ENCODE assay signal across 9 cellular contexts in genomic region chr7:151057737-151057988, GRCh38. TPM values are rescaled to one million over a fixed set of nuclear protein-coding genes. Genes with fewer than 3 reads are reported as not detected.
A peak's percentile ranks its signal among the peaks of the same experiment; 100 is the strongest.
DNase-seq lines count a peak whose midpoint lies in the region; ATAC-seq, FAIRE-seq and TF ChIP-seq lines count a peak whose summit lies in the region.
"Had no signal": no experiment of that assay in that cellular context is flagged by ENCODE, and none has a peak within 500 bp of the region (broad histone marks: within the 10 kb centered on the region; RNA-seq: fewer than 3 reads in every experiment).

CDK5 (minus strand) TSS chr7:151057897; CDS start chr7:151057848, 49 bp downstream.

- H3K4me1 ChIP-seq in right atrium auricular region (peaks cover 0 to 50% of the 10 kb centered on the region in 2 donors), mesodermal cell (ENCODE audit: control insufficient read depth, insufficient read depth, low read length, poor library complexity, severe bottlenecking) (peaks cover 32% of the 10 kb centered on the region), vagina (peaks cover 51% of the 10 kb centered on the region)

- H3K36me3 ChIP-seq in right atrium auricular region (no peaks in the 10 kb centered on the region), bronchial epithelial cell (ENCODE audit: control insufficient read depth, insufficient read depth, low read length) (peaks cover 2% of the 10 kb centered on the region), mesodermal cell (ENCODE audit: control insufficient read depth, insufficient read depth, low read length) (peaks cover 13% of the 10 kb centered on the region), vagina (no peaks in the 10 kb centered on the region)

- H3K9me3 ChIP-seq in right atrium auricular region, result no peaks in the 10 kb centered on the region
- no peaks in the 10 kb centered on the region for H3K9me3 ChIP-seq in mesodermal cell (ENCODE audit: control insufficient read depth, low read length)
- no peaks in the 10 kb centered on the region for H3K9me3 ChIP-seq in vagina

- H3K27ac ChIP-seq in right atrium auricular region (peak within 1 kb of the TSS; percentile 94 to 97), mesodermal cell (ENCODE audit: low read depth, low read length, severe bottlenecking) (peak within 1 kb of the TSS; percentile 96), vagina (peak within 1 kb of the TSS; percentile 99)

- intact Hi-C loops in Right ventricle myocardium superior (cut with DNase I) (no loop called here), vagina (cut with DNase I) (loop anchor here (10.0 kb wide), 1 partner anchor 177 kb away; the partner anchor contains the start of gene CHPF2)

- no peaks in the 10 kb centered on the region for H3K27me3 ChIP-seq in right atrium auricular region
- no peaks in the 10 kb centered on the region for H3K27me3 ChIP-seq in bronchial epithelial cell (ENCODE audit: control insufficient read depth, insufficient read depth, low read length)
- H3K27me3 ChIP-seq in vagina, result no peaks in the 10 kb centered on the region

- ATAC-seq in Right ventricle myocardium superior (ENCODE audit: poor library complexity), result no peak

- no peak for TF ChIP-seq CTCF in right atrium auricular region (IDR thresholded peaks at IDR 0.05)
- no peak for TF ChIP-seq CTCF in bronchial epithelial cell (IDR thresholded peaks at IDR 0.05; ENCODE audit: insufficient read depth, low read length, severe bottlenecking)
- no peak for TF ChIP-seq CTCF in vagina (IDR thresholded peaks at IDR 0.05)

- no peak for TF ChIP-seq POLR2A in vagina (IDR thresholded peaks at IDR 0.05)

- no peak for DNase-seq in right atrium auricular region (ENCODE audit: low spot score)
- no peak for DNase-seq in Right ventricle myocardium superior
- DNase-seq in bronchial epithelial cell (ENCODE audit: low read depth), result no peak
- no peak for DNase-seq in vagina (ENCODE audit: extremely low spot score in 2 of 2)
- no peak for DNase-seq in UCSD-AML1 (lab: John Stamatoyannopoulos, UW; ENCODE audit: unreplicated experiment)
- DNase-seq in stimulated activated CD4-positive, alpha-beta T cell treated with anti-CD3 and anti-CD28 coated beads, Interleukin-1b, Interleukin-23, amount 100 ng/mL, for 48 hours, result no peak
- no peak for DNase-seq in stimulated activated CD4-positive, alpha-beta T cell treated with anti-CD3 and anti-CD28 coated beads, Interleukin-15, amount 100 ng/mL, for 24 hours

- H3K4me3 ChIP-seq in right atrium auricular region (peak within 1 kb of the TSS; percentile 67 to 85), bronchial epithelial cell (ENCODE audit: low read depth, low read length) (peak within 1 kb of the TSS; percentile 48), mesodermal cell (ENCODE audit: extremely low read depth, insufficient read depth, low read length, poor library complexity, severe bottlenecking) (peak within 1 kb of the TSS; percentile 85), vagina (peak within 1 kb of the TSS; percentile 87 to 91)

- FAIRE-seq in bronchial epithelial cell (lab: Jason Lieb, UNC), result no peak
- FAIRE-seq: colon had no signal

- WGBS in mesodermal cell (ENCODE audit: insufficient coverage in 2 of 2), 2 experiments, result 0% methylated on average over 13 to 18 of the region's 18 CpGs

RNA-seq across cellular contexts. Expression of gene CDK5, which starts in this region (rescaled TPM):
- total RNA-seq in right atrium auricular region (1 to 10 TPM; 4.4 to 4.9 TPM), Right ventricle myocardium superior (6.3 TPM), bronchial epithelial cell (11.6 and 12.4 TPM in 2 replicates), vagina (4.2 TPM)
- polyA plus RNA-seq in mesodermal cell (2013, experiment 1 of 2), result 31.6 TPM
- polyA plus RNA-seq in mesodermal cell (2013, experiment 2 of 2), result 26.1 TPM
